In genomic region chr17:69047368-69048263, GRCh38 we compare ENCODE assay signal across 1 cellular context.
TF ChIP-seq lines count a peak whose summit lies in the region.

No MANE protein-coding gene starts in this region.

TF ChIP-seq in HepG2, 621 proteins besides CTCF, POLR2A, EP300 and RAD21 (continued from another document and continues in another):
- TF ChIP-seq, protein P1, sequence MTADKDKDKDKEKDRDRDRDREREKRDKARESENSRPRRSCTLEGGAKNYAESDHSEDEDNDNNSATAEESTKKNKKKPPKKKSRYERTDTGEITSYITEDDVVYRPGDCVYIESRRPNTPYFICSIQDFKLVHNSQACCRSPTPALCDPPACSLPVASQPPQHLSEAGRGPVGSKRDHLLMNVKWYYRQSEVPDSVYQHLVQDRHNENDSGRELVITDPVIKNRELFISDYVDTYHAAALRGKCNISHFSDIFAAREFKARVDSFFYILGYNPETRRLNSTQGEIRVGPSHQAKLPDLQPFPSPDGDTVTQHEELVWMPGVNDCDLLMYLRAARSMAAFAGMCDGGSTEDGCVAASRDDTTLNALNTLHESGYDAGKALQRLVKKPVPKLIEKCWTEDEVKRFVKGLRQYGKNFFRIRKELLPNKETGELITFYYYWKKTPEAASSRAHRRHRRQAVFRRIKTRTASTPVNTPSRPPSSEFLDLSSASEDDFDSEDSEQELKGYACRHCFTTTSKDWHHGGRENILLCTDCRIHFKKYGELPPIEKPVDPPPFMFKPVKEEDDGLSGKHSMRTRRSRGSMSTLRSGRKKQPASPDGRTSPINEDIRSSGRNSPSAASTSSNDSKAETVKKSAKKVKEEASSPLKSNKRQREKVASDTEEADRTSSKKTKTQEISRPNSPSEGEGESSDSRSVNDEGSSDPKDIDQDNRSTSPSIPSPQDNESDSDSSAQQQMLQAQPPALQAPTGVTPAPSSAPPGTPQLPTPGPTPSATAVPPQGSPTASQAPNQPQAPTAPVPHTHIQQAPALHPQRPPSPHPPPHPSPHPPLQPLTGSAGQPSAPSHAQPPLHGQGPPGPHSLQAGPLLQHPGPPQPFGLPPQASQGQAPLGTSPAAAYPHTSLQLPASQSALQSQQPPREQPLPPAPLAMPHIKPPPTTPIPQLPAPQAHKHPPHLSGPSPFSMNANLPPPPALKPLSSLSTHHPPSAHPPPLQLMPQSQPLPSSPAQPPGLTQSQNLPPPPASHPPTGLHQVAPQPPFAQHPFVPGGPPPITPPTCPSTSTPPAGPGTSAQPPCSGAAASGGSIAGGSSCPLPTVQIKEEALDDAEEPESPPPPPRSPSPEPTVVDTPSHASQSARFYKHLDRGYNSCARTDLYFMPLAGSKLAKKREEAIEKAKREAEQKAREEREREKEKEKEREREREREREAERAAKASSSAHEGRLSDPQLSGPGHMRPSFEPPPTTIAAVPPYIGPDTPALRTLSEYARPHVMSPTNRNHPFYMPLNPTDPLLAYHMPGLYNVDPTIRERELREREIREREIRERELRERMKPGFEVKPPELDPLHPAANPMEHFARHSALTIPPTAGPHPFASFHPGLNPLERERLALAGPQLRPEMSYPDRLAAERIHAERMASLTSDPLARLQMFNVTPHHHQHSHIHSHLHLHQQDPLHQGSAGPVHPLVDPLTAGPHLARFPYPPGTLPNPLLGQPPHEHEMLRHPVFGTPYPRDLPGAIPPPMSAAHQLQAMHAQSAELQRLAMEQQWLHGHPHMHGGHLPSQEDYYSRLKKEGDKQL (CRISPR knock-in tag; IDR thresholded peaks at IDR 0.05; ENCODE audit: low read depth), result peak; percentile 78; the same call in 1 of the 2 replicates
- TF ChIP-seq, protein P2, sequence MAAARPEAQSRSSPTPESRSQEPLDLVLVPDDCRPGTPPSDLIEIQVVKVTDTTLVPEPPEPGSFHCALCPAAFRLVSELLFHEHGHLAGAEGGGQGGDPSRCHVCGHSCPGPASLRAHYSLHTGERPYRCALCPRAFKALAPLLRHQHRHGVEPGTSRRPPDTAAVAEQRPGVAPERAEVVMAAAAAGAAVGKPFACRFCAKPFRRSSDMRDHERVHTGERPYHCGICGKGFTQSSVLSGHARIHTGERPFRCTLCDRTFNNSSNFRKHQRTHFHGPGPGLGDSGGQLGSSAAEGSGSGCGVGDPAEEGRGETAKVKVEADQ (CRISPR knock-in tag; IDR thresholded peaks at IDR 0.05; ENCODE audit: borderline replicate concordance), result peak; percentile 83; the same call in 1 of the 2 replicates
- TF ChIP-seq POGZ (CRISPR knock-in tag; IDR thresholded peaks at IDR 0.05) (peak; percentile 97), ZNF574 (CRISPR knock-in tag; IDR thresholded peaks at IDR 0.05) (no peak; the same call in none of the 2 replicates), ZNF496 (CRISPR knock-in tag; IDR thresholded peaks at IDR 0.05; ENCODE audit: insufficient replicate concordance) (no peak), NFE2L1 (CRISPR knock-in tag; IDR thresholded peaks at IDR 0.05; ENCODE audit: borderline replicate concordance) (no peak), SOX5 (CRISPR knock-in tag; IDR thresholded peaks at IDR 0.05; ENCODE audit: borderline replicate concordance) (peak; percentile 99), ZNF891 (CRISPR knock-in tag; IDR thresholded peaks at IDR 0.05) (no peak), ZNF335 (CRISPR knock-in tag; IDR thresholded peaks at IDR 0.05) (no peak), MBD4 (IDR thresholded peaks at IDR 0.05; ENCODE audit: borderline replicate concordance, low read length) (peak; percentile 93), ZNF772 (CRISPR knock-in tag; IDR thresholded peaks at IDR 0.05) (peak; percentile 51; the same call in 1 of the 2 replicates), ARHGAP35 (CRISPR knock-in tag; IDR thresholded peaks at IDR 0.05; ENCODE audit: borderline replicate concordance) (no peak), RFXANK (CRISPR knock-in tag; IDR thresholded peaks at IDR 0.05) (peak; percentile 87; the same call in 1 of the 2 replicates), MEIS2 (CRISPR knock-in tag; IDR thresholded peaks at IDR 0.05) (peak; percentile 100), PPARG (CRISPR knock-in tag; conservative IDR thresholded peaks at IDR 0.05) (peak; percentile 97), GPN1 (CRISPR knock-in tag; IDR thresholded peaks at IDR 0.05; ENCODE audit: borderline replicate concordance) (no peak), ELK4 (CRISPR knock-in tag; IDR thresholded peaks at IDR 0.05; ENCODE audit: borderline replicate concordance) (no peak), ZNF337 (CRISPR knock-in tag; IDR thresholded peaks at IDR 0.05; ENCODE audit: borderline replicate concordance, low read depth) (0 out of 2 replicates have a peak, but pooled peaks have one; percentile 47), RELA (CRISPR knock-in tag; IDR thresholded peaks at IDR 0.05) (0 out of 2 replicates have a peak, but pooled peaks have one; percentile 52), KMT2A (CRISPR knock-in tag; IDR thresholded peaks at IDR 0.05) (no peak; the same call in 1 of the 2 replicates), MAFK (conservative IDR thresholded peaks at IDR 0.05 in 1 of 2, IDR thresholded peaks at IDR 0.05 in 1 of 2; ENCODE audit: low read length in 2 of 2) (no peak), FOXO1 (CRISPR knock-in tag; IDR thresholded peaks at IDR 0.05) (peak; percentile 100), NR2F6 (IDR thresholded peaks at IDR 0.05) (peak; percentile 99), NR2F6 (CRISPR knock-in tag; IDR thresholded peaks at IDR 0.05) (peak; percentile 98), ZNF274 (CRISPR knock-in tag; IDR thresholded peaks at IDR 0.05) (no peak; the same call in 1 of the 2 replicates), KDM5B (CRISPR knock-in tag; IDR thresholded peaks at IDR 0.05; ENCODE audit: borderline replicate concordance) (no peak), ZBTB33 (CRISPR knock-in tag; IDR thresholded peaks at IDR 0.05) (peak; percentile 72), FOSL2 (CRISPR knock-in tag; IDR thresholded peaks at IDR 0.05) (peak; percentile 93), IKZF4 (CRISPR knock-in tag; IDR thresholded peaks at IDR 0.05; ENCODE audit: borderline replicate concordance, low read depth, not compliant biosample characterization) (no peak), ZNF557 (CRISPR knock-in tag; IDR thresholded peaks at IDR 0.05) (no peak), ZBTB1 (CRISPR knock-in tag; IDR thresholded peaks at IDR 0.05; ENCODE audit: borderline replicate concordance) (no peak), CENPX (CRISPR knock-in tag; IDR thresholded peaks at IDR 0.05) (no peak), ZNF614 (CRISPR knock-in tag; IDR thresholded peaks at IDR 0.05; ENCODE audit: borderline replicate concordance) (peak; percentile 83), ZGPAT (CRISPR knock-in tag; IDR thresholded peaks at IDR 0.05) (peak; percentile 99), MXD3 (CRISPR knock-in tag; IDR thresholded peaks at IDR 0.05) (no peak), PAX8 (CRISPR knock-in tag; IDR thresholded peaks at IDR 0.05; ENCODE audit: borderline replicate concordance) (no peak), HDAC1 (CRISPR knock-in tag; IDR thresholded peaks at IDR 0.05) (peak; percentile 93), THAP9 (CRISPR knock-in tag; IDR thresholded peaks at IDR 0.05; ENCODE audit: borderline replicate concordance) (no peak), HES4 (CRISPR knock-in tag; IDR thresholded peaks at IDR 0.05; ENCODE audit: borderline replicate concordance) (no peak), CCDC6 (CRISPR knock-in tag; IDR thresholded peaks at IDR 0.05) (no peak; the same call in 1 of the 2 replicates), ZNF367 (CRISPR knock-in tag; IDR thresholded peaks at IDR 0.05; ENCODE audit: borderline replicate concordance) (no peak), KAT2B (IDR thresholded peaks at IDR 0.05; ENCODE audit: borderline replicate concordance, low read depth, low read length) (no peak), MTA3 (CRISPR knock-in tag; IDR thresholded peaks at IDR 0.05) (no peak), SCMH1 (CRISPR knock-in tag; IDR thresholded peaks at IDR 0.05; ENCODE audit: borderline replicate concordance) (no peak), TBX3 (IDR thresholded peaks at IDR 0.05; ENCODE audit: borderline replicate concordance) (peak; percentile 59), ZFY (CRISPR knock-in tag; IDR thresholded peaks at IDR 0.05) (no peak), CHD2 (IDR thresholded peaks at IDR 0.05; ENCODE audit: low read depth, low read length) (no peak), JUN (CRISPR knock-in tag; IDR thresholded peaks at IDR 0.05) (peak; percentile 96), TOE1 (CRISPR knock-in tag; IDR thresholded peaks at IDR 0.05) (peak; percentile 88; the same call in 1 of the 2 replicates)
